9 cellular contexts compared by ENCODE assay signal in the genomic region with DNA sequence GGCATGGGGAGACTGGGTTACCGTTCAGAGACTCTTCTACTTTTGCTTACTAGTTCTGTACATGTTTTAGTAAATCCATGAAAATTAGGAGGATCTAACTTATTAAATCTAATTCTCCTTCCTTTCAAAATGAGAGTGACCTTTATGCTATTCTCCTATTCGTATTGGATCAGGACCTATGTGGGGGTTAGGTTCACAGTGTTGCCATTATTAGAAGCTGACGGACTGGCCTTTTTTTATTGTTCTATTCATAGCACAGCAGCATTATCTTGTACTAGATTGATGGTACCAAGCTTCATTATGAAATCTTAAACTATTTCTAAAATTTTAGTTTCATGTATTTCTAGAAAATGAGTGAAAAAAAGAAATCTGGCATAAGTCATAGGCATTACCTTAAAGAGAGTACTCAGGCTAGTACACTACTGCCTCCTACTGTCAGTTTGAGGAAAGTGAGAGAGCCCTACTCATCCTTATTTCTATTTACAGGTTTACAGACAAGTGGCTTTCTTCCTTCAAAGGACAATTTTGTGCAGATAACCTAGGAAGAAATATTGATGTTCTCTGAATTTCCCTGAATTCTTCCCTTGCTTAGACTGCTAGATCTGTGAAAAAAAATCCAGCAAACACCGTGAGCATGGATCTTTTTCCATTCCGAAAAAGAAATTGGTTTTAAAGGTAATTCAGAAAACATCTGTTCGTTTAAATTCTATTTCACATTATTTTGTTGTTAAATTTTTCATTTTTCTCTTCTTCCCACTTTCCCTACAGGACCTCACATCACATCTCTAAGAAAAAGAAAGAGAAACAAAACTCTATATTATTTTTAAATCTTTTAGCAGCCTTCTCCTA.
DNase-seq lines count a peak whose midpoint lies in the region; ATAC-seq and TF ChIP-seq lines count a peak whose summit lies in the region.
"Had no signal": no experiment of that assay in that cellular context is flagged by ENCODE, and none has a peak within 500 bp of the region (broad histone marks: within the 10 kb centered on the region; RNA-seq: fewer than 3 reads in every experiment).

No MANE protein-coding gene starts in this region.

- no peak overlapping the region for H3K4me3 Mint-ChIP-seq in activated CD4-positive, alpha-beta memory T cell treated with anti-CD3 and anti-CD28 coated beads, Interleukin-2, amount 10 ng/mL, durations not matched to agents 7 days and 5 days
- H3K4me3 Mint-ChIP-seq: memory B cell had no signal

- peak; percentile 87 for TF ChIP-seq CTCF in C4-2B (conservative IDR thresholded peaks at IDR 0.05)
- peak; percentile 82 to 84 for TF ChIP-seq CTCF in mammary epithelial cell (conservative IDR thresholded peaks at IDR 0.05 in 1 of 2, IDR thresholded peaks at IDR 0.05 in 1 of 2; ENCODE audit: extremely low read depth in 1 of 2, insufficient read depth in 1 of 2, low read depth in 1 of 2, low read length in 2 of 2)
- TF ChIP-seq CTCF in upper lobe of left lung (IDR thresholded peaks at IDR 0.05), result peak; percentile 48 to 69 (median 62)

- H3K4me3 ChIP-seq in mammary epithelial cell (replicated peaks in 1 of 3; ENCODE audit: insufficient read depth in 1 of 3, low read depth in 2 of 3, low read length in 3 of 3) (no peak overlapping the region), upper lobe of left lung (no peak overlapping the region)

- H3K27ac Mint-ChIP-seq in activated CD4-positive, alpha-beta memory T cell treated with anti-CD3 and anti-CD28 coated beads, Interleukin-2, amount 10 ng/mL, durations not matched to agents 7 days and 5 days, result no peak overlapping the region
- H3K27ac Mint-ChIP-seq: memory B cell had no signal

- no peak overlapping the region for H2AFZ ChIP-seq in mammary epithelial cell (ENCODE audit: low read depth, low read length)

- CTCF ChIA-PET in mammary epithelial cell (lab: Charles Lee; ENCODE audit: low non-redundant PET), result no interaction called here
- CTCF ChIA-PET in activated CD4-positive, alpha-beta memory T cell treated with anti-CD3 and anti-CD28 coated beads, Interleukin-2, amount 10 ng/mL, durations not matched to agents 7 days and 5 days (lab: Charles Lee), result interaction anchor here (0.7 to 3.1 kb wide), 4 partner anchors 16 to 754 kb away, joined by 3 to 23 read pairs (median 7); no protein-coding TSS in a partner anchor

- POLR2A ChIA-PET in activated CD4-positive, alpha-beta memory T cell treated with anti-CD3 and anti-CD28 coated beads, Interleukin-2, amount 10 ng/mL, durations not matched to agents 7 days and 5 days (lab: Charles Lee), result no interaction called here

- H3K4me2 ChIP-seq in mammary epithelial cell (ENCODE audit: insufficient read depth, low read depth, low read length), result no peak overlapping the region

- in situ Hi-C loops in mammary epithelial cell (cut with MboI; ENCODE audit: low sequenced_read_pairs in 2 of 2), result no loop called here

- 86% methylated on average over 6 of the region's 6 CpGs for WGBS in mammary epithelial cell (ENCODE audit: low coverage, missing lambda C conversion rate)
- 75 to 81% methylated on average over 6 of the region's 6 CpGs for WGBS in upper lobe of left lung, 2 donors

- H3K79me2 ChIP-seq in mammary epithelial cell (ENCODE audit: insufficient read depth, low read length), result no peaks in the 10 kb centered on the region

- no peaks in the 10 kb centered on the region for H3K36me3 Mint-ChIP-seq in activated CD4-positive, alpha-beta memory T cell treated with anti-CD3 and anti-CD28 coated beads, Interleukin-2, amount 10 ng/mL, durations not matched to agents 7 days and 5 days (ENCODE audit: low read depth)
- H3K36me3 Mint-ChIP-seq: memory B cell had no signal

- no peaks in the 10 kb centered on the region for H3K27me3 ChIP-seq in mammary epithelial cell (ENCODE audit: insufficient read depth, low read length)
- no peaks in the 10 kb centered on the region for H3K27me3 ChIP-seq in upper lobe of left lung

- no peak for TF ChIP-seq EP300 in upper lobe of left lung (IDR thresholded peaks at IDR 0.05)

- BruUV-seq in mammary epithelial cell (replicated peaks; lab: Mats Ljungman, UMichigan), result no TSS peak

- H3K4me1 Mint-ChIP-seq in activated CD4-positive, alpha-beta memory T cell treated with anti-CD3 and anti-CD28 coated beads, Interleukin-2, amount 10 ng/mL, durations not matched to agents 7 days and 5 days, result peaks cover 3% of the 10 kb centered on the region

- H3K36me3 ChIP-seq in mammary epithelial cell (ENCODE audit: insufficient read depth, low read length) (no peaks in the 10 kb centered on the region), upper lobe of left lung (no peaks in the 10 kb centered on the region)

- H4K20me1 ChIP-seq in mammary epithelial cell (ENCODE audit: insufficient read depth, low read length), result no peaks in the 10 kb centered on the region

- no peak for TF ChIP-seq POLR2A in upper lobe of left lung (IDR thresholded peaks at IDR 0.05)

- ATAC-seq in GM18867 (IDR thresholded peaks at IDR 0.05; ENCODE audit: unreplicated experiment) (peak; percentile 88), HG03066 (IDR thresholded peaks at IDR 0.05; ENCODE audit: low read depth, unreplicated experiment) (peak; percentile 78), upper lobe of left lung (ENCODE audit: low FRiP score in 2 of 2) (peak in 1 of 2 donors; percentile 71)

- H3K9me3 ChIP-seq in mammary epithelial cell (replicated peaks; ENCODE audit: insufficient read depth, low read length) (no peaks in the 10 kb centered on the region), upper lobe of left lung (no peaks in the 10 kb centered on the region)

- H3K27me3 Mint-ChIP-seq in activated CD4-positive, alpha-beta memory T cell treated with anti-CD3 and anti-CD28 coated beads, Interleukin-2, amount 10 ng/mL, durations not matched to agents 7 days and 5 days, result no peaks in the 10 kb centered on the region

- dilution Hi-C loops in mammary epithelial cell (cut with HindIII; ENCODE audit: low sequenced_read_pairs), result no loop called here

- H3K4me1 ChIP-seq in mammary epithelial cell (ENCODE audit: insufficient read depth, low read length) (no peaks in the 10 kb centered on the region), upper lobe of left lung (peaks cover 0 to 2% (median 0%) of the 10 kb centered on the region in 4 donors)

- DNase-seq in NCI-H748 (lab: John Stamatoyannopoulos, UW; ENCODE audit: unreplicated experiment) (peak; percentile 63), mammary epithelial cell (peak; percentile 25), kidney tubule cell (ENCODE audit: low spot score) (peak; percentile 67), upper lobe of left lung (no peak)
- no peak for DNase-seq in activated CD4-positive, alpha-beta memory T cell treated with anti-CD3 and anti-CD28 coated beads, Interleukin-2, amount 10 ng/mL, durations not matched to agents 7 days and 5 days

- H3K9me3 Mint-ChIP-seq in activated CD4-positive, alpha-beta memory T cell treated with anti-CD3 and anti-CD28 coated beads, Interleukin-2, amount 10 ng/mL, durations not matched to agents 7 days and 5 days, result no peaks in the 10 kb centered on the region
- H3K9me3 Mint-ChIP-seq: memory B cell had no signal

- H3K9ac ChIP-seq in mammary epithelial cell (ENCODE audit: insufficient read depth, low read length), result no peak overlapping the region

- no peak overlapping the region for H3K27ac ChIP-seq in C4-2B
- no peak overlapping the region for H3K27ac ChIP-seq in mammary epithelial cell (ENCODE audit: insufficient read depth, low read depth, low read length)
- H3K27ac ChIP-seq in upper lobe of left lung, result peak overlapping the region in 2 of 4 donors; percentile 42 to 52

- intact Hi-C loops in mammary epithelial cell (cut with micrococcal nuclease), result loop anchor here (1.0 to 2.0 kb wide), 2 partner anchors 217 to 287 kb away; no protein-coding TSS in a partner anchor

Comparison
In these comparisons a context has a peak if more than half of its experiments do, and no peak if none do; other contexts are left out.
1. DNase-seq: peak in NCI-H748 (single experiment), mammary epithelial cell (single experiment) and kidney tubule cell (single experiment); none in upper lobe of left lung (0 of 2) and activated CD4-positive, alpha-beta memory T cell treated with anti-CD3 and anti-CD28 coated beads, Interleukin-2, amount 10 ng/mL, durations not matched to agents 7 days and 5 days (single experiment).
2. Peak in every context shown above with its lines, with median percentiles within 50 percentile points of each other: CTCF ChIP-seq.